Comparison of ENCODE assay signal across 5 cellular contexts in genomic region chr17:27412158-27412557, GRCh38. TPM values are rescaled to one million over a fixed set of nuclear protein-coding genes. Genes with fewer than 3 reads are reported as not detected.
DNase-seq lines count a peak whose midpoint lies in the region; ATAC-seq, FAIRE-seq and TF ChIP-seq lines count a peak whose summit lies in the region.
"Not testable (repeated sequence)": the region's sequence is repeated elsewhere in the genome, so short reads cannot be mapped to it uniquely, and the experiment has no call there.

No MANE protein-coding gene starts in this region.

- peak overlapping the region in 6 of 7 donors; percentile 8 to 77 (median 20) for H3K27ac Mint-ChIP-seq in CD14-positive monocyte

- H3K9me3 ChIP-seq in H1 (ENCODE audit: insufficient read depth in 2 of 2, low read depth in 1 of 2, low read length in 1 of 2) = not testable (repeated sequence)

- H3K27me3 ChIP-seq in H1 (replicated peaks in 1 of 4; ENCODE audit: control insufficient read depth in 3 of 4, extremely low read depth in 1 of 4, insufficient read depth in 3 of 4, low read length in 3 of 4) = not testable (repeated sequence)

- not testable (repeated sequence) for H3K36me3 ChIP-seq in H1 (ENCODE audit: control insufficient read depth in 2 of 4, insufficient read depth in 4 of 4, low read length in 3 of 4)

- H2AK5ac ChIP-seq in H1 (ENCODE audit: low read depth, low read length) = not testable (repeated sequence)

- H3K9me3 Mint-ChIP-seq in CD14-positive monocyte = not testable (repeated sequence)

- not testable (repeated sequence) for H2BK20ac ChIP-seq in H1 (ENCODE audit: low read length)

- H3K14ac ChIP-seq in H1 (ENCODE audit: insufficient read length) = not testable (repeated sequence)

- H4K8ac ChIP-seq in H1 (ENCODE audit: extremely low read depth, insufficient read depth, low read length) = not testable (repeated sequence)

- H3K4ac ChIP-seq in H1 (replicated peaks; ENCODE audit: insufficient read length, low read depth, low read length) = not testable (repeated sequence)

- H3K4me1 ChIP-seq in H1 (replicated peaks in 1 of 4; ENCODE audit: control insufficient read depth in 3 of 4, insufficient read depth in 4 of 4, low read length in 3 of 4) = not testable (repeated sequence)

- H4K5ac ChIP-seq in H1 (ENCODE audit: insufficient read length, low read depth, low read length) = not testable (repeated sequence)

- ATAC-seq in sciatic nerve = not testable (repeated sequence)

- not testable (repeated sequence) for H2BK120ac ChIP-seq in H1 (replicated peaks; ENCODE audit: low read depth, low read length)

- not testable (repeated sequence) for H3K36me3 Mint-ChIP-seq in CD14-positive monocyte

- peaks cover 11% of the 10 kb centered on the region for H3K4me1 Mint-ChIP-seq in CD14-positive monocyte

- DNase-seq in CD14-positive monocyte (ENCODE audit: low spot score); H1 (ENCODE audit: low read depth in 1 of 2, low spot score in 2 of 2): not testable (repeated sequence)
- DNase-seq in activated CD8-positive, alpha-beta memory T cell treated with anti-CD3 and anti-CD28 coated beads for 24 hours = peak; percentile 28
- DNase-seq in sciatic nerve (ENCODE audit: low spot score) = peak; percentile 12

- FAIRE-seq in H1 (lab: Jason Lieb, UNC) = not testable (repeated sequence)

- H3K79me2 ChIP-seq in H1 (ENCODE audit: control insufficient read depth in 1 of 2, insufficient read depth in 2 of 2, low read length in 2 of 2) = not testable (repeated sequence)

- H3K4me3 Mint-ChIP-seq in CD14-positive monocyte = not testable (repeated sequence)

- not testable (repeated sequence) for H3K27me3 Mint-ChIP-seq in CD14-positive monocyte (ENCODE audit: low read depth in 3 of 3)

- not testable (repeated sequence) for TF ChIP-seq POLR2A in H1 (IDR thresholded peaks at IDR 0.05; ENCODE audit: control extremely low read depth in 1 of 2, low read depth in 2 of 2, low read length in 2 of 2)

- TF ChIP-seq RAD21 in Ishikawa (IDR thresholded peaks at IDR 0.05; ENCODE audit: low read depth); H1 (IDR thresholded peaks at IDR 0.05 in 1 of 2, conservative IDR thresholded peaks at IDR 0.05 in 1 of 2; ENCODE audit: low read depth in 2 of 2, low read length in 2 of 2): not testable (repeated sequence)

- not testable (repeated sequence) for H3K23me2 ChIP-seq in H1 (ENCODE audit: low read depth, low read length)

- not testable (repeated sequence) for H3K23ac ChIP-seq in H1 (ENCODE audit: insufficient read length)

- H3K4me2 ChIP-seq in H1 (ENCODE audit: insufficient read depth in 1 of 2, low read depth in 2 of 2, low read length in 2 of 2) = not testable (repeated sequence)

- not testable (repeated sequence) for TF ChIP-seq CTCF in CD14-positive monocyte (IDR thresholded peaks at IDR 0.05); H1 (IDR thresholded peaks at IDR 0.05; ENCODE audit: control extremely low read depth in 1 of 3, insufficient read depth in 1 of 3, low read depth in 1 of 3, low read length in 3 of 3)

- intact Hi-C loops in CD14-positive monocyte (cut with micrococcal nuclease); sciatic nerve (cut with DNase I): not testable (repeated sequence)

- H4K20me1 ChIP-seq in H1 (replicated peaks in 1 of 2; ENCODE audit: control insufficient read depth in 1 of 2, insufficient read depth in 2 of 2, low read length in 2 of 2) = not testable (repeated sequence)

- not testable (repeated sequence) for H3K27ac ChIP-seq in H1 (ENCODE audit: low read depth, low read length)

- H3K4me3 ChIP-seq in H1 (ENCODE audit: extremely low read depth in 1 of 4, insufficient read depth in 2 of 4, low read depth in 3 of 4, low read length in 4 of 4) = not testable (repeated sequence)

- POLR2A ChIA-PET in H1 (lab: Charles Lee; ENCODE audit: partially characterized antibody) = interaction anchor here (1.2 kb wide), 1 partner anchor 11 kb away, joined by 3 read pairs; no protein-coding TSS in a partner anchor

- not testable (repeated sequence) for H3K18ac ChIP-seq in H1 (ENCODE audit: extremely low read depth, low read length)

- not testable (repeated sequence) for H2BK12ac ChIP-seq in H1 (ENCODE audit: low read depth, low read length)

- H2AFZ ChIP-seq in H1 (ENCODE audit: low read length) = not testable (repeated sequence)

- H3K79me1 ChIP-seq in H1 (ENCODE audit: low read depth, low read length) = not testable (repeated sequence)

- not testable (repeated sequence) for H2BK5ac ChIP-seq in H1 (ENCODE audit: low read depth, low read length)

- not testable (repeated sequence) for H4K91ac ChIP-seq in H1 (replicated peaks; ENCODE audit: insufficient read length, low read length)

- H3K56ac ChIP-seq in H1 (replicated peaks; ENCODE audit: insufficient read length, low read depth, low read length) = not testable (repeated sequence)

- CTCF ChIA-PET in H1 (lab: Charles Lee; ENCODE audit: partially characterized antibody) = interaction anchor here (0.9 to 1.7 kb wide), 5 partner anchors 9 to 188 kb away, joined by 3 to 9 read pairs (median 4); partner anchors contain the start of gene KSR1

- not testable (repeated sequence) for H3K9ac ChIP-seq in H1 (replicated peaks in 1 of 4; ENCODE audit: extremely low read depth in 1 of 4, low read depth in 3 of 4, low read length in 3 of 4)

- not testable (repeated sequence) for TF ChIP-seq EP300 in Ishikawa (IDR thresholded peaks at IDR 0.05; ENCODE audit: borderline replicate concordance); H1 (IDR thresholded peaks at IDR 0.05; ENCODE audit: borderline replicate concordance in 1 of 2, low read depth in 2 of 2, low read length in 2 of 2)

- WGBS in H1 (ENCODE audit: extremely low coverage in 1 of 2, insufficient coverage in 1 of 2, insufficient read length in 1 of 2, insufficient replicate concordance in 2 of 2, low coverage in 1 of 2, low lambda C conversion rate in 2 of 2, missing lambda C conversion rate in 1 of 2), 2 experiments = 91% methylated on average over 9 of the region's 9 CpGs; no CpG with 5 or more reads in 1 of the 2 experiments

- not testable (repeated sequence) for H2BK15ac ChIP-seq in H1 (ENCODE audit: low read length)

TF ChIP-seq in Ishikawa, 13 proteins besides CTCF, POLR2A, EP300 and RAD21:
- TF ChIP-seq CEBPB (IDR thresholded peaks at IDR 0.05) = peak; percentile 93

TF ChIP-seq in H1, 55 proteins besides CTCF, POLR2A, EP300 and RAD21:
- TF ChIP-seq CEBPB (IDR thresholded peaks at IDR 0.05; ENCODE audit: low read depth, low read length) = peak; percentile 86
TF ChIP-seq in H1: peak in this region for 1; not testable (repeated sequence) for 54.

RNA-seq across cellular contexts. Expression of gene KSR1, which starts 44.1 kb away (rescaled TPM):
- polyA plus RNA-seq in CD14-positive monocyte (1 to 10 TPM; 1.2 to 4.2 TPM), H1 (2011; rRNA removed) (14.1 and 26.8 TPM in 2 replicates)
- total RNA-seq in H1 (2021; fragmentation: NEBNext Ultra II Directional; extraction: Animal tissue kit (Norgen Biotek cat#: 25700)) = 33.9 and 34.7 TPM in 2 replicates
- 20.7 TPM for polyA plus RNA-seq in H1 (2011; cell fraction: cytosol; rRNA removed)
- 87.7 TPM for polyA plus RNA-seq in H1 (2011; cell fraction: nucleus; rRNA removed)
- 19.6 to 26.5 TPM (median 24.3 TPM) in 4 replicates for polyA plus RNA-seq in H1 (2012, experiment 1 of 2)
- 23.5 TPM for polyA plus RNA-seq in H1 (2012, experiment 2 of 2)
- 21.2 TPM for polyA plus RNA-seq in H1 (2013, experiment 1 of 2)
- polyA plus RNA-seq in H1 (2013, experiment 2 of 2) = 21.5 TPM
- 30.5 and 37.0 TPM in 2 replicates for polyA minus RNA-seq in H1 (2011; rRNA and poly(A)+ RNA removed)
- polyA minus RNA-seq in H1 (2011; cell fraction: cytosol; rRNA and poly(A)+ RNA removed) = 30.8 TPM
- 56.9 TPM for polyA minus RNA-seq in H1 (2011; cell fraction: nucleus; rRNA and poly(A)+ RNA removed)
- 82.2 TPM for total RNA-seq in sciatic nerve
